In genomic region chr14:103607039-103607668, GRCh38 we compare ENCODE assay signal across 8 cellular contexts. TPM values are rescaled to one million over a fixed set of nuclear protein-coding genes. Genes with fewer than 3 reads are reported as not detected.
DNase-seq lines count a peak whose midpoint lies in the region; ATAC-seq lines count a peak whose summit lies in the region.

No MANE protein-coding gene starts in this region.

- in situ Hi-C loops in ACHN (cut with HindIII; ENCODE audit: low pct_ligation_motif_present, low pct_unique_long_range_greater_than_20kb, low sequenced_read_pairs): no loop called here

- POLR2A ChIA-PET in activated naive CD8-positive, alpha-beta T cell treated with anti-CD3 and anti-CD28 coated beads, Interleukin-2, amount 10 ng/mL, durations not matched to agents 7 days and 5 days (lab: Charles Lee): interaction anchor here (1.0 kb wide), 1 partner anchor 12 kb away, joined by 3 read pairs; no protein-coding TSS in a partner anchor

- H3K27ac ChIP-seq in SK-N-MC: no peak overlapping the region

- ATAC-seq in GM21390 (IDR thresholded peaks at IDR 0.05; ENCODE audit: unreplicated experiment): peak; percentile 79
- peak; percentile 83 for ATAC-seq in activated naive CD8-positive, alpha-beta T cell treated with anti-CD3 and anti-CD28 coated beads, Interleukin-2, amount 10 ng/mL, durations not matched to agents 7 days and 5 days (ENCODE audit: low read depth)
- peak; percentile 94 for ATAC-seq in Right ventricle myocardium superior (ENCODE audit: poor library complexity)

- no peak overlapping the region for H3K9ac ChIP-seq in SK-N-MC (ENCODE audit: insufficient read length)

- intact Hi-C loops in Right ventricle myocardium superior (cut with DNase I): no loop called here

- H3K4me3 ChIP-seq in MG63: peak overlapping the region; percentile 14
- H3K4me3 ChIP-seq in SK-N-MC: peak overlapping the region; percentile 70

- H3K9me3 Mint-ChIP-seq in activated naive CD8-positive, alpha-beta T cell treated with anti-CD3 and anti-CD28 coated beads, Interleukin-2, amount 10 ng/mL, durations not matched to agents 7 days and 5 days: peaks cover 6% of the 10 kb centered on the region

- H3K36me3 ChIP-seq in MG63: no peaks in the 10 kb centered on the region
- H3K36me3 ChIP-seq in SK-N-MC (ENCODE audit: insufficient read depth, low read length): no peaks in the 10 kb centered on the region

- H3K36me3 Mint-ChIP-seq in activated naive CD8-positive, alpha-beta T cell treated with anti-CD3 and anti-CD28 coated beads, Interleukin-2, amount 10 ng/mL, durations not matched to agents 7 days and 5 days: peaks cover 5% of the 10 kb centered on the region

- no peaks in the 10 kb centered on the region for H3K27me3 ChIP-seq in MG63

- H3K4me3 Mint-ChIP-seq in activated naive CD8-positive, alpha-beta T cell treated with anti-CD3 and anti-CD28 coated beads, Interleukin-2, amount 10 ng/mL, durations not matched to agents 7 days and 5 days: peak overlapping the region; percentile 82

- DNase-seq in CD1c-positive myeloid dendritic cell (ENCODE audit: extremely low spot score) (peak; percentile 76), MG63 (peak; percentile 75), SK-N-MC (ENCODE audit: low read depth, low spot score) (peak; percentile 91), Right ventricle myocardium superior (peak; percentile 86), pons (ENCODE audit: low spot score) (peak; percentile 89), ACHN (no peak)
- peak; percentile 79 for DNase-seq in activated naive CD8-positive, alpha-beta T cell treated with anti-CD3 and anti-CD28 coated beads, Interleukin-2, amount 10 ng/mL, durations not matched to agents 7 days and 5 days

- H3K27me3 Mint-ChIP-seq in activated naive CD8-positive, alpha-beta T cell treated with anti-CD3 and anti-CD28 coated beads, Interleukin-2, amount 10 ng/mL, durations not matched to agents 7 days and 5 days: peaks cover 34% of the 10 kb centered on the region

- H3K9me3 ChIP-seq in MG63 (no peaks in the 10 kb centered on the region), SK-N-MC (ENCODE audit: low read depth, low read length) (peaks cover 6% of the 10 kb centered on the region; the same call in 1 of the 2 replicates)

- H3K27ac Mint-ChIP-seq in activated naive CD8-positive, alpha-beta T cell treated with anti-CD3 and anti-CD28 coated beads, Interleukin-2, amount 10 ng/mL, durations not matched to agents 7 days and 5 days: peak overlapping the region; percentile 76

- H3K4me1 Mint-ChIP-seq in activated naive CD8-positive, alpha-beta T cell treated with anti-CD3 and anti-CD28 coated beads, Interleukin-2, amount 10 ng/mL, durations not matched to agents 7 days and 5 days: peaks cover 19% of the 10 kb centered on the region

RNA-seq across cellular contexts. Expression of gene KLC1, which starts 21.9 kb away (rescaled TPM):
- total RNA-seq in MG63 (2014; rRNA removed; shearing (Covaris generic); ENCODE audit: low replicate concordance): 75.8 and 113 TPM in 2 replicates
- total RNA-seq in activated naive CD8-positive, alpha-beta T cell treated with anti-CD3 and anti-CD28 coated beads, Interleukin-2, amount 10 ng/mL, durations not matched to agents 7 days and 5 days: 100 to 1,000 TPM; 197 to 200 TPM
- 152 TPM for total RNA-seq in Right ventricle myocardium superior

RNA-seq across cellular contexts. Expression of gene COA8, which starts 44.4 kb away (rescaled TPM):
- 18.4 and 38.9 TPM in 2 replicates for total RNA-seq in MG63 (2014; rRNA removed; shearing (Covaris generic); ENCODE audit: low replicate concordance)
- total RNA-seq in activated naive CD8-positive, alpha-beta T cell treated with anti-CD3 and anti-CD28 coated beads, Interleukin-2, amount 10 ng/mL, durations not matched to agents 7 days and 5 days: 10 to 100 TPM; 26.7 to 29.5 TPM
- 60.6 TPM for total RNA-seq in Right ventricle myocardium superior

RNA-seq across cellular contexts. Expression of gene BAG5, which starts 44.7 kb away (rescaled TPM):
- total RNA-seq in MG63 (2014; rRNA removed; shearing (Covaris generic); ENCODE audit: low replicate concordance): 5.4 and 8.2 TPM in 2 replicates
- 10 to 100 TPM; 31.7 to 32.3 TPM for total RNA-seq in activated naive CD8-positive, alpha-beta T cell treated with anti-CD3 and anti-CD28 coated beads, Interleukin-2, amount 10 ng/mL, durations not matched to agents 7 days and 5 days
- total RNA-seq in Right ventricle myocardium superior: 14.3 TPM
